ENCODE assay signal across 1 cellular context in genomic region chr6:116101790-116102189, GRCh38.
TF ChIP-seq lines count a peak whose summit lies in the region.

No MANE protein-coding gene starts in this region.

TF ChIP-seq in IMR-90, 13 proteins besides CTCF, POLR2A, EP300 and RAD21 (continued from another document):
- TF ChIP-seq NFE2L2 (IDR thresholded peaks at IDR 0.05; ENCODE audit: low read depth, low read length) (no peak), BHLHE40 (IDR thresholded peaks at IDR 0.05; ENCODE audit: low read depth, low read length) (no peak), ELK1 (IDR thresholded peaks at IDR 0.05; ENCODE audit: borderline replicate concordance, low read depth, low read length) (no peak), RFX5 (IDR thresholded peaks at IDR 0.05; ENCODE audit: low read depth, low read length) (no peak)
